Comparison of ENCODE assay signal across 1 cellular context in the genomic region with DNA sequence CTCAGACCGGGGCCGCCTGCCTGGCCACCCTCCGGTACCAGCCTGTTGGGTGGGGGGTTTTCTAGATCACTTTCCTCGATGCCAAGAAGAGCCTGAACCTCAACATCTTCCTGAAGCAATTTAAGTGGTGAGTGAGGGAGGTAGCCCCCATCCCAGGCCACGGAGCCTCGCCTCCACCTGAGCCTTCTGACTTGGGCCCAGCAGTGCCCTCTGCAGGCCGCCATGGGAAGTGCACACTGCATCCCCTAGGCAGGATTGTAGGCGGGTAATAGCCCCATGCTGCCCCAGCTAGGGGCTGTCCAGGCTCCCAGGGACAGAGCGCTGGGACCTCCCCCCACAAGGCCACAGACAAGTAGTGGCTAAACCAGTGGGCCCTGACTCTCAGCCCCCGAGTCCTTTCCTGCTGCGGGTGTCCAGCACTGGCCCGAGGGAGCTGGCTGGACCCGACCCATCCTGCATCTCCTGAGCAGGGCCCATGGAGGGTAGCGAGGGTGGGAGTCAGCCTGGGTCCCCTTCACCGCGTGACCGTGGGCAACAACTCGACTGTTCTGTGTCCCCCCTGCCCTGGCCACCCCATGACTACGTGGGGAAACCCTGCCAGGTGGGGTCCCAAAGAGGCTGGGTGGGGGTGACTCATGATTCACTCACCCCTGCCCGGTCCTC.
TF ChIP-seq lines count a peak whose summit lies in the region.

No MANE protein-coding gene starts in this region.

TF ChIP-seq in HepG2, 621 proteins besides CTCF, POLR2A, EP300 and RAD21 (continued from another document and continues in another):
- TF ChIP-seq, protein P1, sequence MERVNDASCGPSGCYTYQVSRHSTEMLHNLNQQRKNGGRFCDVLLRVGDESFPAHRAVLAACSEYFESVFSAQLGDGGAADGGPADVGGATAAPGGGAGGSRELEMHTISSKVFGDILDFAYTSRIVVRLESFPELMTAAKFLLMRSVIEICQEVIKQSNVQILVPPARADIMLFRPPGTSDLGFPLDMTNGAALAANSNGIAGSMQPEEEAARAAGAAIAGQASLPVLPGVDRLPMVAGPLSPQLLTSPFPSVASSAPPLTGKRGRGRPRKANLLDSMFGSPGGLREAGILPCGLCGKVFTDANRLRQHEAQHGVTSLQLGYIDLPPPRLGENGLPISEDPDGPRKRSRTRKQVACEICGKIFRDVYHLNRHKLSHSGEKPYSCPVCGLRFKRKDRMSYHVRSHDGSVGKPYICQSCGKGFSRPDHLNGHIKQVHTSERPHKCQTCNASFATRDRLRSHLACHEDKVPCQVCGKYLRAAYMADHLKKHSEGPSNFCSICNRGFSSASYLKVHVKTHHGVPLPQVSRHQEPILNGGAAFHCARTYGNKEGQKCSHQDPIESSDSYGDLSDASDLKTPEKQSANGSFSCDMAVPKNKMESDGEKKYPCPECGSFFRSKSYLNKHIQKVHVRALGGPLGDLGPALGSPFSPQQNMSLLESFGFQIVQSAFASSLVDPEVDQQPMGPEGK (CRISPR knock-in tag; IDR thresholded peaks at IDR 0.05), result peak; percentile 43; the same call in 1 of the 2 replicates
- TF ChIP-seq, protein P2, sequence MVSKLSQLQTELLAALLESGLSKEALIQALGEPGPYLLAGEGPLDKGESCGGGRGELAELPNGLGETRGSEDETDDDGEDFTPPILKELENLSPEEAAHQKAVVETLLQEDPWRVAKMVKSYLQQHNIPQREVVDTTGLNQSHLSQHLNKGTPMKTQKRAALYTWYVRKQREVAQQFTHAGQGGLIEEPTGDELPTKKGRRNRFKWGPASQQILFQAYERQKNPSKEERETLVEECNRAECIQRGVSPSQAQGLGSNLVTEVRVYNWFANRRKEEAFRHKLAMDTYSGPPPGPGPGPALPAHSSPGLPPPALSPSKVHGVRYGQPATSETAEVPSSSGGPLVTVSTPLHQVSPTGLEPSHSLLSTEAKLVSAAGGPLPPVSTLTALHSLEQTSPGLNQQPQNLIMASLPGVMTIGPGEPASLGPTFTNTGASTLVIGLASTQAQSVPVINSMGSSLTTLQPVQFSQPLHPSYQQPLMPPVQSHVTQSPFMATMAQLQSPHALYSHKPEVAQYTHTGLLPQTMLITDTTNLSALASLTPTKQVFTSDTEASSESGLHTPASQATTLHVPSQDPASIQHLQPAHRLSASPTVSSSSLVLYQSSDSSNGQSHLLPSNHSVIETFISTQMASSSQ (IDR thresholded peaks at IDR 0.05; ENCODE audit: low read depth), result no peak
- TF ChIP-seq, protein P2 (CRISPR knock-in tag; IDR thresholded peaks at IDR 0.05; ENCODE audit: borderline replicate concordance), result 0 out of 2 replicates have a peak, but pooled peaks have one; percentile 33
- TF ChIP-seq, protein P3, sequence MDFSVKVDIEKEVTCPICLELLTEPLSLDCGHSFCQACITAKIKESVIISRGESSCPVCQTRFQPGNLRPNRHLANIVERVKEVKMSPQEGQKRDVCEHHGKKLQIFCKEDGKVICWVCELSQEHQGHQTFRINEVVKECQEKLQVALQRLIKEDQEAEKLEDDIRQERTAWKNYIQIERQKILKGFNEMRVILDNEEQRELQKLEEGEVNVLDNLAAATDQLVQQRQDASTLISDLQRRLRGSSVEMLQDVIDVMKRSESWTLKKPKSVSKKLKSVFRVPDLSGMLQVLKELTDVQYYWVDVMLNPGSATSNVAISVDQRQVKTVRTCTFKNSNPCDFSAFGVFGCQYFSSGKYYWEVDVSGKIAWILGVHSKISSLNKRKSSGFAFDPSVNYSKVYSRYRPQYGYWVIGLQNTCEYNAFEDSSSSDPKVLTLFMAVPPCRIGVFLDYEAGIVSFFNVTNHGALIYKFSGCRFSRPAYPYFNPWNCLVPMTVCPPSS (IDR thresholded peaks at IDR 0.05), result no peak
- TF ChIP-seq, protein P4, sequence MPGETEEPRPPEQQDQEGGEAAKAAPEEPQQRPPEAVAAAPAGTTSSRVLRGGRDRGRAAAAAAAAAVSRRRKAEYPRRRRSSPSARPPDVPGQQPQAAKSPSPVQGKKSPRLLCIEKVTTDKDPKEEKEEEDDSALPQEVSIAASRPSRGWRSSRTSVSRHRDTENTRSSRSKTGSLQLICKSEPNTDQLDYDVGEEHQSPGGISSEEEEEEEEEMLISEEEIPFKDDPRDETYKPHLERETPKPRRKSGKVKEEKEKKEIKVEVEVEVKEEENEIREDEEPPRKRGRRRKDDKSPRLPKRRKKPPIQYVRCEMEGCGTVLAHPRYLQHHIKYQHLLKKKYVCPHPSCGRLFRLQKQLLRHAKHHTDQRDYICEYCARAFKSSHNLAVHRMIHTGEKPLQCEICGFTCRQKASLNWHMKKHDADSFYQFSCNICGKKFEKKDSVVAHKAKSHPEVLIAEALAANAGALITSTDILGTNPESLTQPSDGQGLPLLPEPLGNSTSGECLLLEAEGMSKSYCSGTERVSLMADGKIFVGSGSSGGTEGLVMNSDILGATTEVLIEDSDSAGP (CRISPR knock-in tag; IDR thresholded peaks at IDR 0.05; ENCODE audit: borderline replicate concordance), result peak; percentile 54; the same call in 1 of the 2 replicates
- no peak for TF ChIP-seq JDP2 (CRISPR knock-in tag; IDR thresholded peaks at IDR 0.05; ENCODE audit: borderline replicate concordance)
- TF ChIP-seq, protein P5, sequence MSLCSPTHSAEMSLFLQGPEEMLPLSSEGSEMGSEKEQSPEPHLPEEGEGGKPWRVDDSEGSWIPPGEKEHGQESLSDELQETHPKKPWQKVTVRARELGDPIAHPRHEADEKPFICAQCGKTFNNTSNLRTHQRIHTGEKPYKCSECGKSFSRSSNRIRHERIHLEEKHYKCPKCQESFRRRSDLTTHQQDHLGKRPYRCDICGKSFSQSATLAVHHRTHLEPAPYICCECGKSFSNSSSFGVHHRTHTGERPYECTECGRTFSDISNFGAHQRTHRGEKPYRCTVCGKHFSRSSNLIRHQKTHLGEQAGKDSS (CRISPR knock-in tag; IDR thresholded peaks at IDR 0.05; ENCODE audit: borderline replicate concordance, low read depth), result 0 out of 2 replicates have a peak, but pooled peaks have one; percentile 35
- TF ChIP-seq, protein P6, sequence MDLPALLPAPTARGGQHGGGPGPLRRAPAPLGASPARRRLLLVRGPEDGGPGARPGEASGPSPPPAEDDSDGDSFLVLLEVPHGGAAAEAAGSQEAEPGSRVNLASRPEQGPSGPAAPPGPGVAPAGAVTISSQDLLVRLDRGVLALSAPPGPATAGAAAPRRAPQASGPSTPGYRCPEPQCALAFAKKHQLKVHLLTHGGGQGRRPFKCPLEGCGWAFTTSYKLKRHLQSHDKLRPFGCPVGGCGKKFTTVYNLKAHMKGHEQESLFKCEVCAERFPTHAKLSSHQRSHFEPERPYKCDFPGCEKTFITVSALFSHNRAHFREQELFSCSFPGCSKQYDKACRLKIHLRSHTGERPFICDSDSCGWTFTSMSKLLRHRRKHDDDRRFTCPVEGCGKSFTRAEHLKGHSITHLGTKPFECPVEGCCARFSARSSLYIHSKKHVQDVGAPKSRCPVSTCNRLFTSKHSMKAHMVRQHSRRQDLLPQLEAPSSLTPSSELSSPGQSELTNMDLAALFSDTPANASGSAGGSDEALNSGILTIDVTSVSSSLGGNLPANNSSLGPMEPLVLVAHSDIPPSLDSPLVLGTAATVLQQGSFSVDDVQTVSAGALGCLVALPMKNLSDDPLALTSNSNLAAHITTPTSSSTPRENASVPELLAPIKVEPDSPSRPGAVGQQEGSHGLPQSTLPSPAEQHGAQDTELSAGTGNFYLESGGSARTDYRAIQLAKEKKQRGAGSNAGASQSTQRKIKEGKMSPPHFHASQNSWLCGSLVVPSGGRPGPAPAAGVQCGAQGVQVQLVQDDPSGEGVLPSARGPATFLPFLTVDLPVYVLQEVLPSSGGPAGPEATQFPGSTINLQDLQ (CRISPR knock-in tag; IDR thresholded peaks at IDR 0.05), result no peak
- TF ChIP-seq, protein P7, sequence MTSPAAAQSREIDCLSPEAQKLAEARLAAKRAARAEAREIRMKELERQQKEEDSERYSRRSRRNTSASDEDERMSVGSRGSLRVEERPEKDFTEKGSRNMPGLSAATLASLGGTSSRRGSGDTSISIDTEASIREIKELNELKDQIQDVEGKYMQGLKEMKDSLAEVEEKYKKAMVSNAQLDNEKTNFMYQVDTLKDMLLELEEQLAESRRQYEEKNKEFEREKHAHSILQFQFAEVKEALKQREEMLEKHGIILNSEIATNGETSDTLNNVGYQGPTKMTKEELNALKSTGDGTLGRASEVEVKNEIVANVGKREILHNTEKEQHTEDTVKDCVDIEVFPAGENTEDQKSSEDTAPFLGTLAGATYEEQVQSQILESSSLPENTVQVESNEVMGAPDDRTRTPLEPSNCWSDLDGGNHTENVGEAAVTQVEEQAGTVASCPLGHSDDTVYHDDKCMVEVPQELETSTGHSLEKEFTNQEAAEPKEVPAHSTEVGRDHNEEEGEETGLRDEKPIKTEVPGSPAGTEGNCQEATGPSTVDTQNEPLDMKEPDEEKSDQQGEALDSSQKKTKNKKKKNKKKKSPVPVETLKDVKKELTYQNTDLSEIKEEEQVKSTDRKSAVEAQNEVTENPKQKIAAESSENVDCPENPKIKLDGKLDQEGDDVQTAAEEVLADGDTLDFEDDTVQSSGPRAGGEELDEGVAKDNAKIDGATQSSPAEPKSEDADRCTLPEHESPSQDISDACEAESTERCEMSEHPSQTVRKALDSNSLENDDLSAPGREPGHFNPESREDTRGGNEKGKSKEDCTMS (CRISPR knock-in tag; conservative IDR thresholded peaks at IDR 0.05), result no peak
- no peak for TF ChIP-seq NR3C1 (CRISPR knock-in tag; IDR thresholded peaks at IDR 0.05)
- TF ChIP-seq, protein P8, sequence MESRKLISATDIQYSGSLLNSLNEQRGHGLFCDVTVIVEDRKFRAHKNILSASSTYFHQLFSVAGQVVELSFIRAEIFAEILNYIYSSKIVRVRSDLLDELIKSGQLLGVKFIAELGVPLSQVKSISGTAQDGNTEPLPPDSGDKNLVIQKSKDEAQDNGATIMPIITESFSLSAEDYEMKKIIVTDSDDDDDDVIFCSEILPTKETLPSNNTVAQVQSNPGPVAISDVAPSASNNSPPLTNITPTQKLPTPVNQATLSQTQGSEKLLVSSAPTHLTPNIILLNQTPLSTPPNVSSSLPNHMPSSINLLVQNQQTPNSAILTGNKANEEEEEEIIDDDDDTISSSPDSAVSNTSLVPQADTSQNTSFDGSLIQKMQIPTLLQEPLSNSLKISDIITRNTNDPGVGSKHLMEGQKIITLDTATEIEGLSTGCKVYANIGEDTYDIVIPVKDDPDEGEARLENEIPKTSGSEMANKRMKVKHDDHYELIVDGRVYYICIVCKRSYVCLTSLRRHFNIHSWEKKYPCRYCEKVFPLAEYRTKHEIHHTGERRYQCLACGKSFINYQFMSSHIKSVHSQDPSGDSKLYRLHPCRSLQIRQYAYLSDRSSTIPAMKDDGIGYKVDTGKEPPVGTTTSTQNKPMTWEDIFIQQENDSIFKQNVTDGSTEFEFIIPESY (CRISPR knock-in tag; IDR thresholded peaks at IDR 0.05), result peak; percentile 54; the same call in 1 of the 2 replicates
- peak; percentile 52; the same call in 1 of the 2 replicates for TF ChIP-seq ZSCAN25 (CRISPR knock-in tag; IDR thresholded peaks at IDR 0.05)
- TF ChIP-seq ZNF383 (CRISPR knock-in tag; IDR thresholded peaks at IDR 0.05; ENCODE audit: borderline replicate concordance), result no peak
- TF ChIP-seq HNRNPLL (IDR thresholded peaks at IDR 0.05; ENCODE audit: low read depth, low read length, poor library complexity, severe bottlenecking), result peak; percentile 24
- TF ChIP-seq, protein P9, sequence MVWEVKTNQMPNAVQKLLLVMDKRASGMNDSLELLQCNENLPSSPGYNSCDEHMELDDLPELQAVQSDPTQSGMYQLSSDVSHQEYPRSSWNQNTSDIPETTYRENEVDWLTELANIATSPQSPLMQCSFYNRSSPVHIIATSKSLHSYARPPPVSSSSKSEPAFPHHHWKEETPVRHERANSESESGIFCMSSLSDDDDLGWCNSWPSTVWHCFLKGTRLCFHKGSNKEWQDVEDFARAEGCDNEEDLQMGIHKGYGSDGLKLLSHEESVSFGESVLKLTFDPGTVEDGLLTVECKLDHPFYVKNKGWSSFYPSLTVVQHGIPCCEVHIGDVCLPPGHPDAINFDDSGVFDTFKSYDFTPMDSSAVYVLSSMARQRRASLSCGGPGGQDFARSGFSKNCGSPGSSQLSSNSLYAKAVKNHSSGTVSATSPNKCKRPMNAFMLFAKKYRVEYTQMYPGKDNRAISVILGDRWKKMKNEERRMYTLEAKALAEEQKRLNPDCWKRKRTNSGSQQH (CRISPR knock-in tag; IDR thresholded peaks at IDR 0.05; ENCODE audit: low read depth), result no peak
- peak; percentile 86 for TF ChIP-seq STAG1 (CRISPR knock-in tag; IDR thresholded peaks at IDR 0.05)
- peak; percentile 77 for TF ChIP-seq XRCC5 (optimal IDR thresholded peaks at IDR 0.05; ENCODE audit: low read length)
- TF ChIP-seq, protein P10, sequence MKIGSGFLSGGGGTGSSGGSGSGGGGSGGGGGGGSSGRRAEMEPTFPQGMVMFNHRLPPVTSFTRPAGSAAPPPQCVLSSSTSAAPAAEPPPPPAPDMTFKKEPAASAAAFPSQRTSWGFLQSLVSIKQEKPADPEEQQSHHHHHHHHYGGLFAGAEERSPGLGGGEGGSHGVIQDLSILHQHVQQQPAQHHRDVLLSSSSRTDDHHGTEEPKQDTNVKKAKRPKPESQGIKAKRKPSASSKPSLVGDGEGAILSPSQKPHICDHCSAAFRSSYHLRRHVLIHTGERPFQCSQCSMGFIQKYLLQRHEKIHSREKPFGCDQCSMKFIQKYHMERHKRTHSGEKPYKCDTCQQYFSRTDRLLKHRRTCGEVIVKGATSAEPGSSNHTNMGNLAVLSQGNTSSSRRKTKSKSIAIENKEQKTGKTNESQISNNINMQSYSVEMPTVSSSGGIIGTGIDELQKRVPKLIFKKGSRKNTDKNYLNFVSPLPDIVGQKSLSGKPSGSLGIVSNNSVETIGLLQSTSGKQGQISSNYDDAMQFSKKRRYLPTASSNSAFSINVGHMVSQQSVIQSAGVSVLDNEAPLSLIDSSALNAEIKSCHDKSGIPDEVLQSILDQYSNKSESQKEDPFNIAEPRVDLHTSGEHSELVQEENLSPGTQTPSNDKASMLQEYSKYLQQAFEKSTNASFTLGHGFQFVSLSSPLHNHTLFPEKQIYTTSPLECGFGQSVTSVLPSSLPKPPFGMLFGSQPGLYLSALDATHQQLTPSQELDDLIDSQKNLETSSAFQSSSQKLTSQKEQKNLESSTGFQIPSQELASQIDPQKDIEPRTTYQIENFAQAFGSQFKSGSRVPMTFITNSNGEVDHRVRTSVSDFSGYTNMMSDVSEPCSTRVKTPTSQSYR (CRISPR knock-in tag; IDR thresholded peaks at IDR 0.05; ENCODE audit: borderline replicate concordance), result no peak
- TF ChIP-seq SMC3 (IDR thresholded peaks at IDR 0.05; ENCODE audit: low read length), result peak; percentile 55
- no peak for TF ChIP-seq ZNF263 (CRISPR knock-in tag; IDR thresholded peaks at IDR 0.05)
- 0 out of 2 replicates have a peak, but pooled peaks have one; percentile 41 for TF ChIP-seq MEIS1 (CRISPR knock-in tag; IDR thresholded peaks at IDR 0.05; ENCODE audit: borderline replicate concordance)
- TF ChIP-seq JUN (CRISPR knock-in tag; IDR thresholded peaks at IDR 0.05), result no peak
- TF ChIP-seq ZFX (CRISPR knock-in tag; IDR thresholded peaks at IDR 0.05; ENCODE audit: low read depth), result peak; percentile 38; the same call in 1 of the 2 replicates
- TF ChIP-seq ZNF501 (CRISPR knock-in tag; IDR thresholded peaks at IDR 0.05), result 0 out of 2 replicates have a peak, but pooled peaks have one; percentile 17
